Comparison of ENCODE assay signal across 28 cellular contexts in genomic region chr7:157679607-157680006, GRCh38.
DNase-seq lines count a peak whose midpoint lies in the region; ATAC-seq lines count a peak whose summit lies in the region.
"Had no signal": no experiment of that assay in that cellular context is flagged by ENCODE, and none has a peak within 500 bp of the region (broad histone marks: within the 10 kb centered on the region; RNA-seq: fewer than 3 reads in every experiment).

No MANE protein-coding gene starts in this region.

- CTCF ChIA-PET in activated CD8-positive, alpha-beta memory T cell treated with anti-CD3 and anti-CD28 coated beads, Interleukin-2, amount 10 ng/mL, durations not matched to agents 7 days and 5 days (lab: Charles Lee) = interaction anchor here (1.0 kb wide), 1 partner anchor 247 kb away, joined by 3 read pairs; no protein-coding TSS in a partner anchor
- CTCF ChIA-PET in activated naive CD4-positive, alpha-beta T cell treated with anti-CD3 and anti-CD28 coated beads, Interleukin-2, amount 10 ng/mL, durations not matched to agents 7 days and 5 days (lab: Charles Lee) = no interaction called here

- H3K4me3 Mint-ChIP-seq in activated CD8-positive, alpha-beta memory T cell treated with anti-CD3 and anti-CD28 coated beads, Interleukin-2, amount 10 ng/mL, durations not matched to agents 7 days and 5 days = no peak overlapping the region
- H3K4me3 Mint-ChIP-seq in activated naive CD4-positive, alpha-beta T cell treated with anti-CD3 and anti-CD28 coated beads, Interleukin-2, amount 10 ng/mL, durations not matched to agents 7 days and 5 days = no peak overlapping the region
- H3K4me3 Mint-ChIP-seq: activated naive CD4-positive, alpha-beta T cell treated with anti-CD3 and anti-CD28 coated beads for 36 hours; activated T-cell treated with anti-CD3 and anti-CD28 coated beads, Interleukin-2, amount 50 U/mL, for 72 hours; IgD-negative memory B cell; memory B cell; stimulated activated effector memory CD8-positive, alpha-beta T cell treated with anti-CD3 and anti-CD28 coated beads, Interleukin-12 subunit alpha, Interleukin-12 subunit beta, amount 100 ng/mL, for 72 hours had no signal

- no peaks in the 10 kb centered on the region for H3K36me3 Mint-ChIP-seq in activated CD8-positive, alpha-beta memory T cell treated with anti-CD3 and anti-CD28 coated beads, Interleukin-2, amount 10 ng/mL, durations not matched to agents 7 days and 5 days
- H3K36me3 Mint-ChIP-seq in activated naive CD4-positive, alpha-beta T cell treated with anti-CD3 and anti-CD28 coated beads, Interleukin-2, amount 10 ng/mL, durations not matched to agents 7 days and 5 days = no peaks in the 10 kb centered on the region
- H3K36me3 Mint-ChIP-seq: IgD-negative memory B cell; memory B cell; stimulated activated effector memory CD8-positive, alpha-beta T cell treated with anti-CD3 and anti-CD28 coated beads, Interleukin-12 subunit alpha, Interleukin-12 subunit beta, amount 100 ng/mL, for 72 hours had no signal

- DNase-seq in activated CD8-positive, alpha-beta memory T cell treated with anti-CD3 and anti-CD28 coated beads, Interleukin-2, amount 50 U/mL, for 48 hours = peak; percentile 20
- DNase-seq in activated CD8-positive, alpha-beta memory T cell treated with anti-CD3 and anti-CD28 coated beads, Interleukin-2, amount 10 ng/mL, durations not matched to agents 7 days and 5 days = no peak
- DNase-seq in ecto neural progenitor cell (ENCODE audit: low spot score) = peak; percentile 41
- DNase-seq in stimulated activated CD8-positive, alpha-beta memory T cell treated with anti-CD3 and anti-CD28 coated beads, Interleukin-4, amount 100 ng/mL, for 48 hours = peak; percentile 19
- DNase-seq in NCI-H2196 treated with DMSO at 0.1 percent for 48 hours (lab: John Stamatoyannopoulos, UW; ENCODE audit: unreplicated experiment) = no peak
- no peak for DNase-seq in activated naive CD4-positive, alpha-beta T cell treated with anti-CD3 and anti-CD28 coated beads, Interleukin-2, amount 10 ng/mL, durations not matched to agents 7 days and 5 days
- DNase-seq: activated CD4-positive, alpha-beta T cell treated with anti-CD3 and anti-CD28 coated beads for 48 hours; activated naive CD4-positive, alpha-beta T cell treated with anti-CD3 and anti-CD28 coated beads for 36 hours; activated T-cell treated with anti-CD3 and anti-CD28 coated beads, Interleukin-2, amount 50 U/mL, for 72 hours; colonic mucosa; effector memory CD4-positive, alpha-beta T cell; GDM1; NCI-H1092; NCI-H1694 treated with DMSO at 0.1 percent for 48 hours; psoas muscle; SJCRH30; stimulated activated CD4-positive, alpha-beta T cell treated with anti-CD3 and anti-CD28 coated beads, Interleukin-4, amount 100 ng/mL, for 24 hours; T1000; trophoblast cell had no signal

- no peaks in the 10 kb centered on the region for H3K9me3 Mint-ChIP-seq in activated CD8-positive, alpha-beta memory T cell treated with anti-CD3 and anti-CD28 coated beads, Interleukin-2, amount 10 ng/mL, durations not matched to agents 7 days and 5 days (ENCODE audit: low read depth)
- no peaks in the 10 kb centered on the region for H3K9me3 Mint-ChIP-seq in activated naive CD4-positive, alpha-beta T cell treated with anti-CD3 and anti-CD28 coated beads, Interleukin-2, amount 10 ng/mL, durations not matched to agents 7 days and 5 days
- H3K9me3 Mint-ChIP-seq: activated naive CD4-positive, alpha-beta T cell treated with anti-CD3 and anti-CD28 coated beads for 36 hours; activated T-cell treated with anti-CD3 and anti-CD28 coated beads, Interleukin-2, amount 50 U/mL, for 72 hours; stimulated activated effector memory CD8-positive, alpha-beta T cell treated with anti-CD3 and anti-CD28 coated beads, Interleukin-12 subunit alpha, Interleukin-12 subunit beta, amount 100 ng/mL, for 72 hours had no signal

- peaks cover 10% of the 10 kb centered on the region for H3K4me1 Mint-ChIP-seq in activated CD8-positive, alpha-beta memory T cell treated with anti-CD3 and anti-CD28 coated beads, Interleukin-2, amount 10 ng/mL, durations not matched to agents 7 days and 5 days
- peaks cover 6% of the 10 kb centered on the region for H3K4me1 Mint-ChIP-seq in activated naive CD4-positive, alpha-beta T cell treated with anti-CD3 and anti-CD28 coated beads, Interleukin-2, amount 10 ng/mL, durations not matched to agents 7 days and 5 days
- H3K4me1 Mint-ChIP-seq: IgD-negative memory B cell had no signal

- peak overlapping the region; percentile 5 for H3K27ac ChIP-seq in KOPT-K1 (ENCODE audit: low read depth, low read length, poor library complexity, severe bottlenecking)
- H3K27ac ChIP-seq: breast epithelium, colonic mucosa, psoas muscle, SJCRH30, VCaP had no signal

- peaks cover 46% of the 10 kb centered on the region for H3K36me3 ChIP-seq in KOPT-K1 (ENCODE audit: insufficient read depth, low read length)
- H3K36me3 ChIP-seq: breast epithelium, colonic mucosa had no signal

- H3K27me3 Mint-ChIP-seq in activated CD8-positive, alpha-beta memory T cell treated with anti-CD3 and anti-CD28 coated beads, Interleukin-2, amount 10 ng/mL, durations not matched to agents 7 days and 5 days = peaks cover 75% of the 10 kb centered on the region
- H3K27me3 Mint-ChIP-seq in activated naive CD4-positive, alpha-beta T cell treated with anti-CD3 and anti-CD28 coated beads, Interleukin-2, amount 10 ng/mL, durations not matched to agents 7 days and 5 days = peaks cover 96% of the 10 kb centered on the region

- no peaks in the 10 kb centered on the region for H3K9me3 ChIP-seq in KOPT-K1 (ENCODE audit: insufficient read depth, low read length, poor library complexity, severe bottlenecking)
- H3K9me3 ChIP-seq: breast epithelium, colonic mucosa, psoas muscle, SJCRH30 had no signal

- ATAC-seq in activated CD8-positive, alpha-beta memory T cell treated with anti-CD3 and anti-CD28 coated beads, Interleukin-2, amount 10 ng/mL, durations not matched to agents 7 days and 5 days = no peak
- no peak for ATAC-seq in HG03159 (IDR thresholded peaks at IDR 0.05; ENCODE audit: unreplicated experiment)
- ATAC-seq: activated T-cell treated with anti-CD3 and anti-CD28 coated beads, Interleukin-2, amount 50 U/mL, for 72 hours; HCT116; left lobe of liver; psoas muscle; stimulated activated effector memory CD8-positive, alpha-beta T cell treated with anti-CD3 and anti-CD28 coated beads, Interleukin-12 subunit alpha, Interleukin-12 subunit beta, amount 100 ng/mL, for 72 hours had no signal

- H3K27ac Mint-ChIP-seq in activated CD8-positive, alpha-beta memory T cell treated with anti-CD3 and anti-CD28 coated beads, Interleukin-2, amount 10 ng/mL, durations not matched to agents 7 days and 5 days = no peak overlapping the region
- no peak overlapping the region for H3K27ac Mint-ChIP-seq in activated naive CD4-positive, alpha-beta T cell treated with anti-CD3 and anti-CD28 coated beads, Interleukin-2, amount 10 ng/mL, durations not matched to agents 7 days and 5 days
- H3K27ac Mint-ChIP-seq: activated naive CD4-positive, alpha-beta T cell treated with anti-CD3 and anti-CD28 coated beads for 36 hours; activated T-cell treated with anti-CD3 and anti-CD28 coated beads, Interleukin-2, amount 50 U/mL, for 72 hours; IgD-negative memory B cell; memory B cell; stimulated activated effector memory CD8-positive, alpha-beta T cell treated with anti-CD3 and anti-CD28 coated beads, Interleukin-12 subunit alpha, Interleukin-12 subunit beta, amount 100 ng/mL, for 72 hours had no signal

Comparison
In these comparisons a context has a peak if more than half of its experiments do, and no peak if none do; other contexts are left out.
1. DNase-seq: peak in activated CD8-positive, alpha-beta memory T cell treated with anti-CD3 and anti-CD28 coated beads, Interleukin-2, amount 50 U/mL, for 48 hours (single experiment), ecto neural progenitor cell (single experiment) and stimulated activated CD8-positive, alpha-beta memory T cell treated with anti-CD3 and anti-CD28 coated beads, Interleukin-4, amount 100 ng/mL, for 48 hours (single experiment); none in activated CD8-positive, alpha-beta memory T cell treated with anti-CD3 and anti-CD28 coated beads, Interleukin-2, amount 10 ng/mL, durations not matched to agents 7 days and 5 days (single experiment), NCI-H2196 treated with DMSO at 0.1 percent for 48 hours (single experiment) and activated naive CD4-positive, alpha-beta T cell treated with anti-CD3 and anti-CD28 coated beads, Interleukin-2, amount 10 ng/mL, durations not matched to agents 7 days and 5 days (single experiment).